ENCODE assay signal across 1 cellular context in the genomic region with DNA sequence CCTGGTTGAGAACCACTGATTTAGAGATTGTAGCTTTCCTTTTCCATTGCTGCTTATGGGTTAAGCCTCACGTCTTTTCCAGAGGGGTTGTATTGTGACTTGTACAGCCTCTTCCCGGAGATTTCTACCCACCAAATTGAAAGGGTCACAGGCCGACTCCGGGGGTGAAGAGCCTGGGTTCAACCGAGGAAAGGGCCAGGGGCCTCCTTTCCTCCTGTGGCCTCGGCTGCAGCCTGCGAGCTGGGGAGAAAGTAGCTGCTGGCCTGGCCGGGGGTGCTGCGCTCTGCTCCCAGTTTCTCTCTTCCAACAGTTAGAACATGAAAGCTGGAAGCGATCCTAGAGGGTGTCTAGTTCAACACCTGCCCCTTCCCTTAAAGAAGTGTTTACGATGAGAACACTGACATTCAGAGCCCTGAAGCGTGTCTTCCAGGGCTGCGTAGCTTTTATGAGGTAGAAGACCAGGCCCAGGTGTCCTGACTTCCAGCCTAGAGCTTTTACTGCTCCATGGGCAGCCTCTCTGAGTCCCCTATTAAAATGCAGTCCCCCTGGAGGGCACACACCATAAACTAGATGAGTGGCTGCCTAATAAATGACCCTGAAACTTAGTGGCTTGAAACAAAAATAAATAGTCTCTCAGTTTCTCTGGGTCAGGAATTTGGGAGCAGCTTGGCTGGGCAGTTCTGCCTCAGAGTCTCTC.
TF ChIP-seq lines count a peak whose summit lies in the region.

No MANE protein-coding gene starts in this region.

TF ChIP-seq in H1, 55 proteins besides CTCF, POLR2A, EP300 and RAD21:
- no peak for TF ChIP-seq SP2 (IDR thresholded peaks at IDR 0.05; ENCODE audit: low read length)
- no peak for TF ChIP-seq SP4 (IDR thresholded peaks at IDR 0.05; ENCODE audit: low read length)
- TF ChIP-seq CREB1 (IDR thresholded peaks at IDR 0.05) = no peak
- no peak for TF ChIP-seq SIRT6 (IDR thresholded peaks at IDR 0.05; ENCODE audit: low read length)
- no peak for TF ChIP-seq GABPA (IDR thresholded peaks at IDR 0.05; ENCODE audit: borderline replicate concordance, insufficient read depth, low read length)
- no peak for TF ChIP-seq EZH2 (IDR thresholded peaks at IDR 0.05; ENCODE audit: low read depth, low read length, severe bottlenecking)
- no peak for TF ChIP-seq POU5F1 (IDR thresholded peaks at IDR 0.05; ENCODE audit: low read depth, low read length)
- TF ChIP-seq, protein P1, sequence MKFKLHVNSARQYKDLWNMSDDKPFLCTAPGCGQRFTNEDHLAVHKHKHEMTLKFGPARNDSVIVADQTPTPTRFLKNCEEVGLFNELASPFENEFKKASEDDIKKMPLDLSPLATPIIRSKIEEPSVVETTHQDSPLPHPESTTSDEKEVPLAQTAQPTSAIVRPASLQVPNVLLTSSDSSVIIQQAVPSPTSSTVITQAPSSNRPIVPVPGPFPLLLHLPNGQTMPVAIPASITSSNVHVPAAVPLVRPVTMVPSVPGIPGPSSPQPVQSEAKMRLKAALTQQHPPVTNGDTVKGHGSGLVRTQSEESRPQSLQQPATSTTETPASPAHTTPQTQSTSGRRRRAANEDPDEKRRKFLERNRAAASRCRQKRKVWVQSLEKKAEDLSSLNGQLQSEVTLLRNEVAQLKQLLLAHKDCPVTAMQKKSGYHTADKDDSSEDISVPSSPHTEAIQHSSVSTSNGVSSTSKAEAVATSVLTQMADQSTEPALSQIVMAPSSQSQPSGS (IDR thresholded peaks at IDR 0.05; ENCODE audit: low read length) = no peak
- TF ChIP-seq NRF1 (IDR thresholded peaks at IDR 0.05; ENCODE audit: low read depth, low read length) = no peak
- TF ChIP-seq, protein P2, sequence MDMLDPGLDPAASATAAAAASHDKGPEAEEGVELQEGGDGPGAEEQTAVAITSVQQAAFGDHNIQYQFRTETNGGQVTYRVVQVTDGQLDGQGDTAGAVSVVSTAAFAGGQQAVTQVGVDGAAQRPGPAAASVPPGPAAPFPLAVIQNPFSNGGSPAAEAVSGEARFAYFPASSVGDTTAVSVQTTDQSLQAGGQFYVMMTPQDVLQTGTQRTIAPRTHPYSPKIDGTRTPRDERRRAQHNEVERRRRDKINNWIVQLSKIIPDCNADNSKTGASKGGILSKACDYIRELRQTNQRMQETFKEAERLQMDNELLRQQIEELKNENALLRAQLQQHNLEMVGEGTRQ (IDR thresholded peaks at IDR 0.05; ENCODE audit: low read length) = no peak
- no peak for TF ChIP-seq SIX5 (IDR thresholded peaks at IDR 0.05; ENCODE audit: low read depth, low read length)
- TF ChIP-seq NANOG (IDR thresholded peaks at IDR 0.05; ENCODE audit: insufficient read depth, low read depth, low read length, poor library complexity, severe bottlenecking) = no peak
- no peak for TF ChIP-seq TBP (IDR thresholded peaks at IDR 0.05; ENCODE audit: low read depth, low read length)
- TF ChIP-seq JUND (IDR thresholded peaks at IDR 0.05; ENCODE audit: low read length) = no peak
- TF ChIP-seq TCF12 (IDR thresholded peaks at IDR 0.05; ENCODE audit: low read depth, low read length) = no peak
